33 cellular contexts compared by ENCODE assay signal in the genomic region with DNA sequence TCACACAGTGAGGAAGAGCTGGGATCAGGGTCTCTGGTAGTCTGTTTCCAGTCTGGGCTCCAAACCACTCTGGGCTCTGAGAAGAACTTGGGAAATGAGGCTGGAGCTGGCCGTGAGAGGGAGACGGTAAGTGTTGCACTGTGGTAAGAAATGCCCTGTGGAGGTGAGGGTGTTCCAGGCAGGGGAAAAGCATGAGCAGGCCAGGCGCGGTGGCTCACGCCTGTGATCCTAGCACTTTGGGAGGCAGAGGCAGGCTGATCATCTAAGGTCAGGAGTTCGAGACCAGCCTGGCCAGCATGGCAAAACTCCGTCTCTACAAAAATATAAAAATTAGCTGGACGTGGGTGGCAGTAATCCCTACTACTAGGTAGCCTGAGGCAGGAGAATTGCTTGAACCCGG. TPM values are rescaled to one million over a fixed set of nuclear protein-coding genes. Genes with fewer than 3 reads are reported as not detected.
DNase-seq lines count a peak whose midpoint lies in the region; ATAC-seq and TF ChIP-seq lines count a peak whose summit lies in the region.
"Had no signal": no experiment of that assay in that cellular context is flagged by ENCODE, and none has a peak within 500 bp of the region (broad histone marks: within the 10 kb centered on the region; RNA-seq: fewer than 3 reads in every experiment).

No MANE protein-coding gene starts in this region.

- WGBS in heart right ventricle, 2 donors, result 87% methylated on average over 9 of the region's 9 CpGs
- WGBS in esophagus muscularis mucosa, result 76% methylated on average over 9 of the region's 9 CpGs
- 83% methylated on average over 9 of the region's 9 CpGs for WGBS in prostate gland

- no peak for ATAC-seq in heart right ventricle
- no peak for ATAC-seq in Right ventricle myocardium superior (ENCODE audit: poor library complexity)
- ATAC-seq in GM18861 (IDR thresholded peaks at IDR 0.05; ENCODE audit: unreplicated experiment), result no peak
- ATAC-seq: A549; activated naive CD8-positive, alpha-beta T cell treated with anti-CD3 and anti-CD28 coated beads, Interleukin-2, amount 50 U/mL, for 24 hours; pancreas; sciatic nerve; stimulated activated naive B cell treated with anti-CD40 and anti-IgM and Interleukin-4, amounts not matched to agents 10 μg/mL and 1 μg/mL and 100 μg/mL, for 72 hours had no signal

- H3K4me3 ChIP-seq in heart right ventricle (no peak overlapping the region), esophagus muscularis mucosa (no peak overlapping the region), prostate gland (no peak overlapping the region), tibial artery (no peak overlapping the region)
- H3K4me3 ChIP-seq: A549, GM23248, neural progenitor cell, pancreas, suprapubic skin had no signal

- TF ChIP-seq EP300 in esophagus muscularis mucosa (IDR thresholded peaks at IDR 0.05), result no peak

- TF ChIP-seq CTCF in heart right ventricle (IDR thresholded peaks at IDR 0.05), result no peak
- TF ChIP-seq CTCF in esophagus muscularis mucosa (IDR thresholded peaks at IDR 0.05), result no peak
- no peak for TF ChIP-seq CTCF in prostate gland (IDR thresholded peaks at IDR 0.05)
- TF ChIP-seq CTCF in tibial artery (IDR thresholded peaks at IDR 0.05), result no peak
- no peak for TF ChIP-seq CTCF in GM20000 (IDR thresholded peaks at IDR 0.05; ENCODE audit: extremely low read depth, missing control alignments)

- H3K4me1 ChIP-seq in heart right ventricle, result peaks cover 0 to 60% (median 21%) of the 10 kb centered on the region in 9 donors
- peaks cover 54 to 77% (median 70%) of the 10 kb centered on the region in 4 donors for H3K4me1 ChIP-seq in esophagus muscularis mucosa
- no peaks in the 10 kb centered on the region for H3K4me1 ChIP-seq in prostate gland (replicated peaks)
- peaks cover 5 to 58% (median 53%) of the 10 kb centered on the region in 4 donors for H3K4me1 ChIP-seq in tibial artery
- H3K4me1 ChIP-seq: suprapubic skin had no signal

- H3K27ac ChIP-seq in heart right ventricle, result peak overlapping the region; percentile 79 to 96 (median 90)
- peak overlapping the region; percentile 86 to 97 (median 94) for H3K27ac ChIP-seq in esophagus muscularis mucosa (replicated peaks in 1 of 4)
- peak overlapping the region; percentile 70 to 72 for H3K27ac ChIP-seq in prostate gland
- H3K27ac ChIP-seq in tibial artery, result peak overlapping the region; percentile 90 to 94
- H3K27ac ChIP-seq: A549, GM23248, neural progenitor cell, pancreas, suprapubic skin had no signal

- H3K36me3 ChIP-seq in heart right ventricle, result no peaks in the 10 kb centered on the region
- no peaks in the 10 kb centered on the region for H3K36me3 ChIP-seq in esophagus muscularis mucosa
- H3K36me3 ChIP-seq in prostate gland, result no peaks in the 10 kb centered on the region
- H3K36me3 ChIP-seq in tibial artery, result no peaks in the 10 kb centered on the region
- H3K36me3 ChIP-seq: neural progenitor cell, pancreas, suprapubic skin had no signal

- no peaks in the 10 kb centered on the region for H3K9me3 ChIP-seq in heart right ventricle
- H3K9me3 ChIP-seq in esophagus muscularis mucosa, result no peaks in the 10 kb centered on the region
- H3K9me3 ChIP-seq in prostate gland, result no peaks in the 10 kb centered on the region
- H3K9me3 ChIP-seq in tibial artery, result no peaks in the 10 kb centered on the region
- H3K9me3 ChIP-seq: A549, pancreas, SK-N-SH, suprapubic skin had no signal

- intact Hi-C loops in heart right ventricle (cut with DNase I), result loop anchor here (1.0 to 10.0 kb wide), 14 partner anchors 15 to 241 kb away; partner anchors contain the start of genes SPEG (in 3 of the 10), DES (in 1 of the 10) and GMPPA (in 1 of the 10)
- intact Hi-C loops in Right ventricle myocardium superior (cut with DNase I), result loop anchor here (2.0 kb wide), 1 partner anchor 127 kb away; no protein-coding TSS in a partner anchor
- intact Hi-C loops in esophagus muscularis mucosa (cut with DNase I), result no loop called here
- intact Hi-C loops in prostate gland (cut with DNase I), result loop anchor here (5.0 kb wide), 1 partner anchor 118 kb away; no protein-coding TSS in a partner anchor
- intact Hi-C loops in tibial artery (cut with DNase I; ENCODE audit: low total_unique reads), result no loop called here

- no peak for TF ChIP-seq POLR2A in esophagus muscularis mucosa (IDR thresholded peaks at IDR 0.05; ENCODE audit: low read depth)
- TF ChIP-seq POLR2A in prostate gland (IDR thresholded peaks at IDR 0.05), result no peak

- no peaks in the 10 kb centered on the region for H3K27me3 ChIP-seq in heart right ventricle
- H3K27me3 ChIP-seq in esophagus muscularis mucosa, result no peaks in the 10 kb centered on the region
- H3K27me3 ChIP-seq in prostate gland (replicated peaks; ENCODE audit: insufficient read depth), result no peaks in the 10 kb centered on the region
- no peaks in the 10 kb centered on the region for H3K27me3 ChIP-seq in tibial artery
- H3K27me3 ChIP-seq: pancreas, suprapubic skin had no signal

- DNase-seq in heart right ventricle (no peak), Right ventricle myocardium superior (no peak), esophagus muscularis mucosa (ENCODE audit: extremely low spot score) (no peak), prostate gland (ENCODE audit: low spot score) (no peak), tibial artery (no peak), mesenteric fat pad (ENCODE audit: low spot score) (no peak), GM20000 (ENCODE audit: low spot score) (no peak)
- DNase-seq: activated CD8-positive, alpha-beta memory T cell treated with anti-CD3 and anti-CD28 coated beads, Interleukin-2, amount 50 U/mL, for 4 hours; activated naive CD4-positive, alpha-beta T cell; activated naive CD8-positive, alpha-beta T cell treated with anti-CD3 and anti-CD28 coated beads, Interleukin-2, amount 50 U/mL, for 24 hours; Calu3; CD4-positive, CD25-positive, alpha-beta regulatory T cell; central memory CD4-positive, alpha-beta T cell; dermis blood vessel endothelial cell; DND-41; GF-D8; GM23248; hippocampal formation; mammary epithelial cell; NCI-H1092; NCI-H1694 treated with DMSO at 0.1 percent for 48 hours; NCI-H510A; pancreas; RPMI8226; SK-N-SH; stimulated activated naive B cell treated with anti-CD40 and anti-IgM and Interleukin-4, amounts not matched to agents 10 μg/mL and 1 μg/mL and 100 μg/mL, for 72 hours had no signal

RNA-seq across cellular contexts. Expression of gene DES, which starts 14.3 kb away (rescaled TPM):
- total RNA-seq in heart right ventricle, result over 10,000 TPM; 12,560 to 18,019 (median 15,816) TPM
- over 10,000 TPM; 13,697 to 18,010 TPM for polyA plus RNA-seq in heart right ventricle
- total RNA-seq in Right ventricle myocardium superior, result 12,920 TPM
- over 10,000 TPM; 19,781 to 23,770 (median 22,752) TPM for total RNA-seq in esophagus muscularis mucosa
- 1,000 to 10,000 TPM; 1,584 to 1,742 TPM for total RNA-seq in prostate gland
- total RNA-seq in mesenteric fat pad, result 62.5 TPM
- total RNA-seq: Calu3; CD4-positive, CD25-positive, alpha-beta regulatory T cell; dermis blood vessel endothelial cell; HT-29; T-helper 1 cell treated with Interleukin-12 subunit alpha and Interleukin-12 subunit beta and Interleukin-4 antibody, amounts not matched to agents 30 ng/mL and 1 ng/mL, for 36 hours had no signal
- polyA plus RNA-seq: CD4-positive, CD25-positive, alpha-beta regulatory T cell had no signal

RNA-seq across cellular contexts. Expression of gene DNPEP, which starts 16.1 kb away (rescaled TPM):
- total RNA-seq in heart right ventricle, result 100 to 1,000 TPM in 1 of 10 donors, 10 to 100 TPM in 9; 56.1 to 110 (median 74.0) TPM
- polyA plus RNA-seq in heart right ventricle, result 10 to 100 TPM; 56.3 to 68.5 TPM
- 76.5 TPM for total RNA-seq in Right ventricle myocardium superior
- total RNA-seq in esophagus muscularis mucosa, result 100 to 1,000 TPM in 1 of 4 donors, 10 to 100 TPM in 3; 44.9 to 102 (median 61.6) TPM
- 10 to 100 TPM; 54.1 to 82.4 TPM for total RNA-seq in prostate gland
- 78.6 TPM for total RNA-seq in mesenteric fat pad

RNA-seq across cellular contexts. Expression of gene SPEG, which starts 30.8 kb away (rescaled TPM):
- total RNA-seq in heart right ventricle (100 to 1,000 TPM in 9 of 10 donors, 10 to 100 TPM in 1; 97.2 to 151 (median 120) TPM), Right ventricle myocardium superior (103 TPM), esophagus muscularis mucosa (100 to 1,000 TPM; 115 to 251 (median 180) TPM), prostate gland (10 to 100 TPM; 30.7 to 53.4 TPM), mesenteric fat pad (4.7 TPM)
- 100 to 1,000 TPM in 1 of 2 donors, 10 to 100 TPM in 1; 62.9 to 130 TPM for polyA plus RNA-seq in heart right ventricle

Comparison
In these comparisons a context has a peak if more than half of its experiments do, and no peak if none do; other contexts are left out.
1. RNA of gene DES, which starts 14.3 kb away (total RNA-seq): 19,781 to 23,770 TPM in esophagus muscularis mucosa, 12,560 to 18,019 TPM in heart right ventricle, 12,920 TPM in Right ventricle myocardium superior (single experiment) and 1,584 to 1,742 TPM in prostate gland; 62.5 TPM in mesenteric fat pad (single experiment); every median in the first group is over 10 times any median in the second.
2. intact Hi-C loops: an anchor here in heart right ventricle (1.0 to 10.0 kb wide), Right ventricle myocardium superior (2.0 kb wide) and prostate gland (5.0 kb wide); none called in esophagus muscularis mucosa and tibial artery.
3. Peak in every context shown above with its lines, with median percentiles within 50 percentile points of each other: H3K27ac ChIP-seq.